Comparison of ENCODE assay signal across 15 cellular contexts in the genomic region with DNA sequence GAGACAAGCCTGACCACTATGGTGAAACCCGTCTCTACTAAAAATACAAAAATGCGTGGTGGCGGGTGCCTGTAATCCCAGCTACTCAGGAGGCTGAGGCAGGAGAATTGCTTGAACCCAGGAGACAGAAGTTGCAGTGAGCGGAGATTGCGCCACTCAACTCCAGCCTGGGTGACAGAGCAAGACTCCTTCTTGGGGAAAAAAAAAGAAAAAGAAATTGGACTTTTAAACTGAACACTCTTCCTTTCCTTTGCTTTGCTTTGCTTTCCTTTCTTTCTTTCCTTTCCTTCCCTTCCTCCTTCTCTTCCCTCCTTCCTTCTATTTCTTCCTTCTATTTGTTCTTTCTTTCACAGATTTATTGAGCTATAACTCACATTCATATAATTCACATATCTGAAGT. TPM values are rescaled to one million over a fixed set of nuclear protein-coding genes. Genes with fewer than 3 reads are reported as not detected.
DNase-seq lines count a peak whose midpoint lies in the region; ATAC-seq and TF ChIP-seq lines count a peak whose summit lies in the region.
"Had no signal": no experiment of that assay in that cellular context is flagged by ENCODE, and none has a peak within 500 bp of the region (broad histone marks: within the 10 kb centered on the region; RNA-seq: fewer than 3 reads in every experiment).

No MANE protein-coding gene starts in this region.

- intact Hi-C loops in dendritic cell treated with granulocyte-macrophage colony-stimulating factor and Interleukin-4, amounts not matched to agents 40 ng/mL and 50 ng/mL, for 4 days (cut with micrococcal nuclease), result no loop called here

- peak overlapping the region; percentile 75 for H3K27ac Mint-ChIP-seq in dendritic cell treated with granulocyte-macrophage colony-stimulating factor and Interleukin-4, amounts not matched to agents 40 ng/mL and 50 ng/mL, for 4 days
- H3K27ac Mint-ChIP-seq: B cell; CD8-positive, alpha-beta memory T cell had no signal

- no peak for ATAC-seq in upper lobe of left lung (ENCODE audit: low FRiP score in 2 of 2)
- no peak for ATAC-seq in GM18870 (IDR thresholded peaks at IDR 0.05; ENCODE audit: unreplicated experiment)
- ATAC-seq in HG02571 (IDR thresholded peaks at IDR 0.05; ENCODE audit: unreplicated experiment), result no peak

- no peaks in the 10 kb centered on the region for H3K36me3 Mint-ChIP-seq in dendritic cell treated with granulocyte-macrophage colony-stimulating factor and Interleukin-4, amounts not matched to agents 40 ng/mL and 50 ng/mL, for 4 days (ENCODE audit: low read depth)
- H3K36me3 Mint-ChIP-seq: CD8-positive, alpha-beta memory T cell had no signal

- H3K36me3 ChIP-seq in ACC112 (ENCODE audit: insufficient read depth, low read length) (no peaks in the 10 kb centered on the region), upper lobe of left lung (no peaks in the 10 kb centered on the region)

- H3K4me3 Mint-ChIP-seq in dendritic cell treated with granulocyte-macrophage colony-stimulating factor and Interleukin-4, amounts not matched to agents 40 ng/mL and 50 ng/mL, for 4 days, result peak overlapping the region; percentile 54
- H3K4me3 Mint-ChIP-seq: B cell; CD8-positive, alpha-beta memory T cell had no signal

- H3K9me3 Mint-ChIP-seq in dendritic cell treated with granulocyte-macrophage colony-stimulating factor and Interleukin-4, amounts not matched to agents 40 ng/mL and 50 ng/mL, for 4 days, result no peaks in the 10 kb centered on the region
- H3K9me3 Mint-ChIP-seq: CD8-positive, alpha-beta memory T cell had no signal

- H3K27me3 ChIP-seq in ACC112 (ENCODE audit: insufficient read depth, low read length) (no peaks in the 10 kb centered on the region), HL-60 (ENCODE audit: insufficient read depth, poor library complexity, severe bottlenecking) (no peaks in the 10 kb centered on the region), upper lobe of left lung (no peaks in the 10 kb centered on the region)

- no peak overlapping the region for H3K4me3 ChIP-seq in ACC112 (ENCODE audit: low read depth, low read length)
- H3K4me3 ChIP-seq in HL-60 (replicated peaks; ENCODE audit: insufficient read depth, low read length), result no peak overlapping the region
- no peak overlapping the region for H3K4me3 ChIP-seq in NB4 (ENCODE audit: low read depth, low read length)
- no peak overlapping the region for H3K4me3 ChIP-seq in upper lobe of left lung

- WGBS in upper lobe of left lung, 2 donors, result 63 to 82% methylated on average over 5 of the region's 5 CpGs

- H3K4me1 Mint-ChIP-seq in dendritic cell treated with granulocyte-macrophage colony-stimulating factor and Interleukin-4, amounts not matched to agents 40 ng/mL and 50 ng/mL, for 4 days (ENCODE audit: low read depth), result peaks cover 52% of the 10 kb centered on the region
- H3K4me1 Mint-ChIP-seq: CD8-positive, alpha-beta memory T cell had no signal

- TF ChIP-seq POLR2A in NB4 (IDR thresholded peaks at IDR 0.05; ENCODE audit: extremely low read depth, insufficient read length) (no peak), upper lobe of left lung (IDR thresholded peaks at IDR 0.05) (no peak)

- no peaks in the 10 kb centered on the region for H3K27me3 Mint-ChIP-seq in dendritic cell treated with granulocyte-macrophage colony-stimulating factor and Interleukin-4, amounts not matched to agents 40 ng/mL and 50 ng/mL, for 4 days

- H3K4me1 ChIP-seq in ACC112 (ENCODE audit: control insufficient read depth, insufficient read depth, low read length, unreplicated experiment), result peaks cover 9% of the 10 kb centered on the region
- peaks cover 0 to 6% (median 2%) of the 10 kb centered on the region in 4 donors for H3K4me1 ChIP-seq in upper lobe of left lung

- no peak for TF ChIP-seq CTCF in HL-60 (IDR thresholded peaks at IDR 0.05; ENCODE audit: insufficient read depth, low read length)
- TF ChIP-seq CTCF in NB4 (IDR thresholded peaks at IDR 0.05; ENCODE audit: low read depth, low read length), result no peak
- no peak for TF ChIP-seq CTCF in upper lobe of left lung (IDR thresholded peaks at IDR 0.05)

- DNase-seq in HL-60 (ENCODE audit: low read depth in 1 of 2, low spot score in 1 of 2), result peak; percentile 53 to 65
- peak; percentile 65 for DNase-seq in NB4 (ENCODE audit: low read depth)
- no peak for DNase-seq in upper lobe of left lung
- DNase-seq: Caco-2; CD8-positive, alpha-beta memory T cell; DND-41; GDM1; HCEC 1CT; KBM-7 had no signal

- H3K27ac ChIP-seq in ACC112 (ENCODE audit: low read depth, low read length) (no peak overlapping the region), HL-60 (replicated peaks) (no peak overlapping the region), upper lobe of left lung (no peak overlapping the region)
- H3K27ac ChIP-seq: C4-2B had no signal

- no peak for TF ChIP-seq EP300 in upper lobe of left lung (IDR thresholded peaks at IDR 0.05)

- H2AFZ ChIP-seq in ACC112 (ENCODE audit: low read length, unreplicated experiment), result peak overlapping the region; percentile 50

- no peaks in the 10 kb centered on the region for H3K79me2 ChIP-seq in ACC112 (ENCODE audit: control insufficient read depth, insufficient read depth, low read length, unreplicated experiment)

- H3K9me3 ChIP-seq in upper lobe of left lung, result no peaks in the 10 kb centered on the region
- H3K9me3 ChIP-seq: Caco-2 had no signal

RNA-seq across cellular contexts. Expression of gene PUM1, which starts 43.3 kb away (rescaled TPM):
- 100 to 1,000 TPM in 3 of 6 donors, 10 to 100 TPM in 3; 85.7 to 124 (median 99.8) TPM for total RNA-seq in upper lobe of left lung

Comparison
In these comparisons a context has a peak if more than half of its experiments do, and no peak if none do; other contexts are left out.
1. DNase-seq: peak in HL-60 (2 of 2) and NB4 (single experiment); none in upper lobe of left lung (0 of 2).